1 cellular context compared by ENCODE assay signal in genomic region chr22:27115816-27116256, GRCh38.
TF ChIP-seq lines count a peak whose summit lies in the region.

No MANE protein-coding gene starts in this region.

TF ChIP-seq in SK-N-SH treated with all-trans-retinoic acid at 6 μM for 48 hours, 23 proteins besides CTCF, POLR2A, EP300 and RAD21 (continued from another document):
- TF ChIP-seq CREB5 (CRISPR knock-in tag; IDR thresholded peaks at IDR 0.05; ENCODE audit: low read depth) (peak; percentile 71; the same call in 1 of the 2 replicates), TOX (CRISPR knock-in tag; IDR thresholded peaks at IDR 0.05; ENCODE audit: borderline replicate concordance) (no peak), TCF4 (CRISPR knock-in tag; IDR thresholded peaks at IDR 0.05; ENCODE audit: borderline replicate concordance) (no peak), CSDC2 (CRISPR knock-in tag; IDR thresholded peaks at IDR 0.05) (no peak)
